In the genomic region with DNA sequence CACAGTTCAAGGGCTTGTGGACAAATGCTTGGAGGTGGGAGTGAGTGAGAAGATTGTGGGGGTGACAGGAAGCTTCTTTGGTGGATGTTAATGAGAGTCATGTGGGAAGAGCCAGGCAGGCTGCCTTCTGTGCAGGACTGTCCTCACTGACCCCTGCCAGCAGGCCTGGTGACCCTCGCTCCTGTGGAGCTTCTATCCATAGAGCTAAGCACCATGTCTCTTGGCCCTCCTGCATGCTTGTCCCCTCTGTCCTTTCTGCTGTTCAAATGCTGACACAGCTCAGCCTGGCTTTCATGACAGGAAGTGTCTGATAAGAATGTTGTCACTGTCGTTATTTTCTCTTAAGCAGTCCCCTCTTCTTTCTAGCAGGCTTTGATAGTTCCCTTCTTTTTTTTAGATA, we compare ENCODE assay signal across 17 cellular contexts. TPM values are rescaled to one million over a fixed set of nuclear protein-coding genes. Genes with fewer than 3 reads are reported as not detected.
A peak's percentile ranks its signal among the peaks of the same experiment; 100 is the strongest.
DNase-seq lines count a peak whose midpoint lies in the region; ATAC-seq and TF ChIP-seq lines count a peak whose summit lies in the region.
"Had no signal": no experiment of that assay in that cellular context is flagged by ENCODE, and none has a peak within 500 bp of the region (broad histone marks: within the 10 kb centered on the region; RNA-seq: fewer than 3 reads in every experiment).

No MANE protein-coding gene starts in this region.

- no peaks in the 10 kb centered on the region for H3K9me3 Mint-ChIP-seq in nephron progenitor cell

- DNase-seq in Right ventricle myocardium inferior (ENCODE audit: missing footprints) (no peak), right atrium auricular region (ENCODE audit: low spot score) (no peak), cardiac septum (ENCODE audit: low spot score) (peak; percentile 64), nephron progenitor cell (no peak), iPS-NIHi7 (ENCODE audit: extremely low spot score) (no peak), NK-92 (lab: John Stamatoyannopoulos, UW; ENCODE audit: unreplicated experiment) (no peak), NCI-H510A (lab: John Stamatoyannopoulos, UW) (no peak)
- no peak for DNase-seq in stimulated activated CD4-positive, alpha-beta T cell treated with anti-CD3 and anti-CD28 coated beads, Interleukin-15, amount 100 ng/mL, for 24 hours
- DNase-seq: C1 segment of cervical spinal cord, DMS79 treated with DMSO at 0.1 percent for 48 hours, KBM-7, NCI-H1417 treated with DMSO at 0.1 percent for 48 hours, NCI-H1930, NCI-H446, PC-9 had no signal

- H3K27me3 ChIP-seq in right atrium auricular region: no peaks in the 10 kb centered on the region

- no peak overlapping the region for H3K4me3 ChIP-seq in right atrium auricular region
- H3K4me3 ChIP-seq: A549, PC-9 had no signal

- TF ChIP-seq CTCF in right atrium auricular region (IDR thresholded peaks at IDR 0.05) (no peak), nephron progenitor cell (IDR thresholded peaks at IDR 0.05) (no peak)

- peaks cover 19% of the 10 kb centered on the region for H3K4me1 Mint-ChIP-seq in nephron progenitor cell

- peak overlapping the region; percentile 95 for H3K27ac Mint-ChIP-seq in nephron progenitor cell

- peak; percentile 60 for ATAC-seq in Right ventricle myocardium inferior
- ATAC-seq: A549, HCT116 had no signal

- H3K9me3 ChIP-seq in right atrium auricular region: no peaks in the 10 kb centered on the region
- H3K9me3 ChIP-seq: A549 had no signal

- no peak overlapping the region for H3K27ac ChIP-seq in right atrium auricular region
- H3K27ac ChIP-seq: A549, PC-9 had no signal

- peaks cover 0 to 11% of the 10 kb centered on the region in 2 donors for H3K4me1 ChIP-seq in right atrium auricular region
- H3K4me1 ChIP-seq: A549 had no signal

- H3K36me3 ChIP-seq in right atrium auricular region: peaks cover 99% of the 10 kb centered on the region

- H3K4me3 Mint-ChIP-seq in nephron progenitor cell: no peak overlapping the region

- H3K27me3 Mint-ChIP-seq in nephron progenitor cell (ENCODE audit: low read depth, poor library complexity): peaks cover 6% of the 10 kb centered on the region

- peaks cover 78% of the 10 kb centered on the region for H3K36me3 Mint-ChIP-seq in nephron progenitor cell (ENCODE audit: low read depth)

- intact Hi-C loops in Right ventricle myocardium inferior (cut with DNase I): no loop called here
- intact Hi-C loops in cardiac septum (cut with DNase I): no loop called here

RNA-seq across cellular contexts. Expression of a gene that starts 37.6 kb away (rescaled TPM):
- 22.8 TPM for total RNA-seq in Right ventricle myocardium inferior
- total RNA-seq in right atrium auricular region: 10 to 100 TPM; 13.3 to 16.0 TPM
- total RNA-seq in cardiac septum: 23.2 TPM
